In genomic region chr1:24714859-24715520, GRCh38 we compare ENCODE assay signal across 11 cellular contexts. TPM values are rescaled to one million over a fixed set of nuclear protein-coding genes. Genes with fewer than 3 reads are reported as not detected.
DNase-seq lines count a peak whose midpoint lies in the region; ATAC-seq and TF ChIP-seq lines count a peak whose summit lies in the region.
"Had no signal": no experiment of that assay in that cellular context is flagged by ENCODE, and none has a peak within 500 bp of the region (broad histone marks: within the 10 kb centered on the region; RNA-seq: fewer than 3 reads in every experiment).

No MANE protein-coding gene starts in this region.

- CTCF ChIA-PET in CD8-positive, alpha-beta memory T cell (lab: Charles Lee): no interaction called here

- H3K4me1 ChIP-seq in thoracic aorta (ENCODE audit: control insufficient read depth in 1 of 2, low read depth in 2 of 2): peaks cover 12 to 32% of the 10 kb centered on the region in 2 donors
- H3K4me1 ChIP-seq in CD8-positive, alpha-beta memory T cell (ENCODE audit: insufficient read depth, low read length): no peaks in the 10 kb centered on the region

- no peaks in the 10 kb centered on the region for H3K9me3 ChIP-seq in thoracic aorta
- H3K9me3 ChIP-seq in CD8-positive, alpha-beta memory T cell (ENCODE audit: low read length): no peaks in the 10 kb centered on the region
- H3K9me3 ChIP-seq: thyroid gland had no signal

- no peaks in the 10 kb centered on the region for H3K9me3 Mint-ChIP-seq in brain
- no peaks in the 10 kb centered on the region for H3K9me3 Mint-ChIP-seq in CD8-positive, alpha-beta memory T cell

- TF ChIP-seq CTCF in brain (conservative IDR thresholded peaks at IDR 0.05): no peak
- TF ChIP-seq CTCF in thoracic aorta (IDR thresholded peaks at IDR 0.05): no peak

- ATAC-seq in thoracic aorta (ENCODE audit: insufficient number of reproducible peaks, low FRiP score, low read depth) (peak; percentile 48), GM18861 (IDR thresholded peaks at IDR 0.05; ENCODE audit: unreplicated experiment) (no peak)

- H3K4me1 Mint-ChIP-seq in brain: no peaks in the 10 kb centered on the region
- peaks cover 3 to 5% (median 4%) of the 10 kb centered on the region in 3 donors for H3K4me1 Mint-ChIP-seq in CD8-positive, alpha-beta memory T cell

- H3K27me3 ChIP-seq in thoracic aorta (replicated peaks; ENCODE audit: insufficient read depth): no peaks in the 10 kb centered on the region
- H3K27me3 ChIP-seq in CD8-positive, alpha-beta memory T cell (ENCODE audit: insufficient read depth, low read length, poor library complexity, severe bottlenecking): no peaks in the 10 kb centered on the region
- H3K27me3 ChIP-seq: BLaER1 treated with 17β-estradiol and CSF1 and Interleukin-3, amounts not matched to agents 10 nM and 100 nM; thyroid gland had no signal

- peaks cover 2% of the 10 kb centered on the region for H3K27me3 Mint-ChIP-seq in brain
- H3K27me3 Mint-ChIP-seq in CD8-positive, alpha-beta memory T cell: peaks cover 3 to 6% of the 10 kb centered on the region in 2 donors

- DNase-seq in stimulated activated CD4-positive, alpha-beta T cell treated with anti-CD3 and anti-CD28 coated beads, Interleukin-12 subunit alpha, Interleukin-12 subunit beta, amount 100 ng/mL, for 48 hours (ENCODE audit: low read depth in 2 of 3, low spot score in 1 of 3): peak in 2 of 3 donors; percentile 5 to 13
- DNase-seq in stimulated activated CD4-positive, alpha-beta T cell treated with anti-CD3 and anti-CD28 coated beads, Interleukin-12 subunit alpha, Interleukin-12 subunit beta, amount 100 ng/mL, for 4 hours: no peak
- DNase-seq in myocyte (ENCODE audit: low read depth) (peak; percentile 81), thoracic aorta (ENCODE audit: low spot score) (peak; percentile 53), GF-D8 (lab: John Stamatoyannopoulos, UW) (no peak)
- DNase-seq in CD8-positive, alpha-beta memory T cell: no peak
- DNase-seq: activated CD4-positive, alpha-beta T cell treated with anti-CD3 and anti-CD28 coated beads, Interleukin-2, amount 50 U/mL, for 1 hour; thyroid gland had no signal

- H3K36me3 ChIP-seq in thoracic aorta: no peaks in the 10 kb centered on the region
- H3K36me3 ChIP-seq in CD8-positive, alpha-beta memory T cell (ENCODE audit: insufficient read depth, low read length): no peaks in the 10 kb centered on the region
- H3K36me3 ChIP-seq: BLaER1 treated with 17β-estradiol and CSF1 and Interleukin-3, amounts not matched to agents 10 nM and 100 nM; thyroid gland had no signal

- H3K4me3 ChIP-seq in thoracic aorta: no peak overlapping the region
- no peak overlapping the region for H3K4me3 ChIP-seq in CD8-positive, alpha-beta memory T cell (ENCODE audit: low read length)
- H3K4me3 ChIP-seq: BLaER1 treated with 17β-estradiol and CSF1 and Interleukin-3, amounts not matched to agents 10 nM and 100 nM; thyroid gland had no signal

- peak overlapping the region in 4 of 5 experiments; percentile 36 to 98 (median 62) for H3K27ac Mint-ChIP-seq in brain
- peak overlapping the region in 1 of 8 donors; percentile 36 for H3K27ac Mint-ChIP-seq in CD8-positive, alpha-beta memory T cell

- H3K36me3 Mint-ChIP-seq in brain: no peaks in the 10 kb centered on the region
- H3K36me3 Mint-ChIP-seq in CD8-positive, alpha-beta memory T cell: no peaks in the 10 kb centered on the region

- H3K27ac ChIP-seq in thoracic aorta: peak overlapping the region; percentile 31 to 70
- no peak overlapping the region for H3K27ac ChIP-seq in CD8-positive, alpha-beta memory T cell (ENCODE audit: low read depth, low read length)
- H3K27ac ChIP-seq: thyroid gland had no signal

- POLR2A ChIA-PET in CD8-positive, alpha-beta memory T cell (lab: Charles Lee): no interaction called here

- H3K4me3 Mint-ChIP-seq in brain: no peak overlapping the region
- no peak overlapping the region for H3K4me3 Mint-ChIP-seq in CD8-positive, alpha-beta memory T cell

RNA-seq across cellular contexts. Expression of gene CLIC4, which starts 30.3 kb away (rescaled TPM):
- polyA plus RNA-seq in brain (ENCODE audit: insufficient read depth, low read depth, low replicate concordance): 148 TPM
- total RNA-seq in myocyte: 910 and 1,271 TPM in 2 replicates
- 498 TPM for polyA plus RNA-seq in myocyte (2012)
- total RNA-seq in thoracic aorta: 100 to 1,000 TPM; 740 to 777 TPM
- total RNA-seq in CD8-positive, alpha-beta memory T cell: 10 to 100 TPM; 12.8 to 13.2 TPM
- 0.18 TPM for polyA plus RNA-seq in CD8-positive, alpha-beta memory T cell

Comparison
In these comparisons a context has a peak if more than half of its experiments do, and no peak if none do; other contexts are left out.
1. DNase-seq: peak in stimulated activated CD4-positive, alpha-beta T cell treated with anti-CD3 and anti-CD28 coated beads, Interleukin-12 subunit alpha, Interleukin-12 subunit beta, amount 100 ng/mL, for 48 hours (2 of 3), myocyte (single experiment) and thoracic aorta (single experiment); none in stimulated activated CD4-positive, alpha-beta T cell treated with anti-CD3 and anti-CD28 coated beads, Interleukin-12 subunit alpha, Interleukin-12 subunit beta, amount 100 ng/mL, for 4 hours (single experiment), CD8-positive, alpha-beta memory T cell (0 of 5) and GF-D8 (single experiment).
2. RNA of gene CLIC4, which starts 30.3 kb away (total RNA-seq): 910 to 1,271 TPM in myocyte and 740 to 777 TPM in thoracic aorta; 12.8 to 13.2 TPM in CD8-positive, alpha-beta memory T cell; every median in the first group is over 10 times any median in the second.